Comparison of ENCODE assay signal across 10 cellular contexts in the genomic region with DNA sequence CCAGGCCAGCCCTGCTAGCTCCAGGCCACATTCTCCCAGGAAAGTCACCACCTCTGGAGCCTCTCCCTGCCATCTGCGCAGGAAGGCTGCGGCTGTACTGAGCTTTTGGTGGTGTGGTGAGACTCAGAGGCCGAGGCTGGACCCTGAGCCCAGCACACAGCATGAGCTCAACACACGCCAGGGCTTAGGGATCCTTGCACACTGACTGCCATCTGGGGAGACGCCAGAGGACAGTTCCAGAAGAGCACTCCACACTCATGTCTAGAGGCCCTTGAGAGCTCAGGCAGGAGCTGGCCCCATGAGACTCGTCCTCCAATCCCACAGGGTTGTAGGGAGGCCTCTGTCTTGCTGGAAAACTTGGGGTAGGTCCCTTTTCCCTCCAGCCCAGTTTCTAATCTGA.
"Had no signal": no experiment of that assay in that cellular context is flagged by ENCODE, and none has a peak within 500 bp of the region (broad histone marks: within the 10 kb centered on the region; RNA-seq: fewer than 3 reads in every experiment).

No MANE protein-coding gene starts in this region.

- H3K9me3 ChIP-seq: body of pancreas, pancreas, sigmoid colon had no signal

- H3K27me3 Mint-ChIP-seq: activated CD4-positive, alpha-beta T cell treated with anti-CD3 and anti-CD28 coated beads for 36 hours; activated CD8-positive, alpha-beta T cell treated with anti-CD3 and anti-CD28 coated beads for 36 hours; activated T-helper 17 cell treated with anti-CD3 and anti-CD28 coated beads, Interleukin-2, amount 50 U/mL, for 72 hours had no signal

- H3K4me1 Mint-ChIP-seq: activated CD4-positive, alpha-beta T cell treated with anti-CD3 and anti-CD28 coated beads for 36 hours had no signal

- H3K4me3 ChIP-seq: body of pancreas, coronary artery, pancreas, sigmoid colon had no signal

- H3K27me3 ChIP-seq: body of pancreas, pancreas, sigmoid colon had no signal

- H3K27ac ChIP-seq: body of pancreas, coronary artery, foreskin keratinocyte, pancreas, sigmoid colon had no signal

- H3K36me3 ChIP-seq: pancreas, sigmoid colon had no signal

- DNase-seq: foreskin keratinocyte; sigmoid colon; stimulated activated CD4-positive, alpha-beta T cell treated with anti-CD3 and anti-CD28 coated beads, Interleukin-12 subunit alpha, Interleukin-12 subunit beta, amount 100 ng/mL, for 4 hours had no signal

- H3K9me3 Mint-ChIP-seq: activated CD8-positive, alpha-beta T cell treated with anti-CD3 and anti-CD28 coated beads for 36 hours; activated T-helper 17 cell treated with anti-CD3 and anti-CD28 coated beads, Interleukin-2, amount 50 U/mL, for 72 hours; T-helper 2 cell treated with Interferon-gamma antibody and Interleukin-4, amounts not matched to agents 5 μg/mL and 100 μg/mL, for 36 hours had no signal

- H3K4me1 ChIP-seq: foreskin keratinocyte had no signal

- H3K27ac Mint-ChIP-seq: activated CD4-positive, alpha-beta T cell treated with anti-CD3 and anti-CD28 coated beads for 36 hours; activated CD8-positive, alpha-beta T cell treated with anti-CD3 and anti-CD28 coated beads for 36 hours; T-helper 2 cell treated with Interferon-gamma antibody and Interleukin-4, amounts not matched to agents 5 μg/mL and 100 μg/mL, for 36 hours had no signal

- H3K4me3 Mint-ChIP-seq: activated CD4-positive, alpha-beta T cell treated with anti-CD3 and anti-CD28 coated beads for 36 hours; activated CD8-positive, alpha-beta T cell treated with anti-CD3 and anti-CD28 coated beads for 36 hours; activated T-helper 17 cell treated with anti-CD3 and anti-CD28 coated beads, Interleukin-2, amount 50 U/mL, for 72 hours; T-helper 2 cell treated with Interferon-gamma antibody and Interleukin-4, amounts not matched to agents 5 μg/mL and 100 μg/mL, for 36 hours had no signal
